In genomic region chr16:27326738-27327585, GRCh38 we compare ENCODE assay signal across 9 cellular contexts. TPM values are rescaled to one million over a fixed set of nuclear protein-coding genes. Genes with fewer than 3 reads are reported as not detected.
DNase-seq lines count a peak whose midpoint lies in the region; ATAC-seq, FAIRE-seq and TF ChIP-seq lines count a peak whose summit lies in the region.
"Had no signal": no experiment of that assay in that cellular context is flagged by ENCODE, and none has a peak within 500 bp of the region (broad histone marks: within the 10 kb centered on the region; RNA-seq: fewer than 3 reads in every experiment).

No MANE protein-coding gene starts in this region.

- no peaks in the 10 kb centered on the region for H3K9me3 ChIP-seq in SK-N-SH
- no peaks in the 10 kb centered on the region for H3K9me3 ChIP-seq in small intestine (ENCODE audit: control insufficient read depth, low read depth)

- H3K4me1 ChIP-seq in SK-N-SH (ENCODE audit: control insufficient read depth in 1 of 2, insufficient read depth in 2 of 2, low read depth in 1 of 2, low read length in 1 of 2) (peaks cover 0 to 17% of the 10 kb centered on the region in 2 experiments; a peak in 3 of 4 replicates), small intestine (ENCODE audit: control insufficient read depth in 2 of 2, insufficient read depth in 1 of 2, low read depth in 1 of 2, low read length in 1 of 2) (peaks cover 7 to 22% of the 10 kb centered on the region in 2 donors)

- ATAC-seq in HG02759 (IDR thresholded peaks at IDR 0.05; ENCODE audit: unreplicated experiment), result peak; percentile 71
- ATAC-seq in GM21515 (IDR thresholded peaks at IDR 0.05; ENCODE audit: unreplicated experiment), result no peak

- no peak for FAIRE-seq in small intestine (lab: Jason Lieb, UNC)
- FAIRE-seq: islet of Langerhans had no signal

- peak overlapping the region; percentile 53 for H3K4me2 ChIP-seq in SK-N-SH

- no peak for TF ChIP-seq EP300 in SK-N-SH (IDR thresholded peaks at IDR 0.05; ENCODE audit: borderline replicate concordance in 1 of 2, low read depth in 1 of 2, low read length in 1 of 2)

- H3K79me2 ChIP-seq in SK-N-SH (ENCODE audit: insufficient read depth), result peaks cover 87% of the 10 kb centered on the region

- H4K20me1 ChIP-seq in SK-N-SH (ENCODE audit: insufficient read depth), result 0 out of 2 replicates have a peak, but pooled peaks cover 2% of the 10 kb centered on the region

- peaks cover 2% of the 10 kb centered on the region; the same call in 1 of the 2 replicates for H3K36me3 ChIP-seq in BJ (ENCODE audit: control insufficient read depth, insufficient read depth, low read length)
- H3K36me3 ChIP-seq in SK-N-SH (replicated peaks in 1 of 2; ENCODE audit: control insufficient read depth in 1 of 2, insufficient read depth in 2 of 2, low read length in 1 of 2), result peaks cover 0 to 11% of the 10 kb centered on the region in 2 experiments
- H3K36me3 ChIP-seq in brain microvascular endothelial cell (replicated peaks), result no peaks in the 10 kb centered on the region
- H3K36me3 ChIP-seq in small intestine (ENCODE audit: control insufficient read depth in 2 of 2, insufficient read depth in 2 of 2, low read length in 2 of 2), result no peaks in the 10 kb centered on the region

- WGBS in SK-N-SH (ENCODE audit: low lambda C conversion rate), result 49% methylated on average over 9 of the region's 19 CpGs
- 22 to 48% (median 39%) methylated on average over 19 of the region's 19 CpGs for WGBS in small intestine, 3 donors

- peak overlapping the region in 1 of 2 experiments; percentile 82; a peak in 2 of 4 replicates for H3K27ac ChIP-seq in SK-N-SH (ENCODE audit: low read depth in 2 of 2, low read length in 1 of 2)
- peak overlapping the region; percentile 99 for H3K27ac ChIP-seq in brain microvascular endothelial cell
- H3K27ac ChIP-seq in small intestine (ENCODE audit: low read depth in 1 of 2, low read length in 1 of 2), result peak overlapping the region; percentile 42 to 91

- no peaks in the 10 kb centered on the region for H3K9me2 ChIP-seq in SK-N-SH

- CTCF ChIA-PET in BJ (lab: Yijun Ruan, JAX), result interaction anchor here (1.1 kb wide), 1 partner anchor 70 kb away, joined by 3 read pairs; no protein-coding TSS in a partner anchor
- CTCF ChIA-PET in SK-N-SH (lab: Yijun Ruan, JAX), result no interaction called here

- no peak for TF ChIP-seq RAD21 in SK-N-SH (IDR thresholded peaks at IDR 0.05; ENCODE audit: low read length)

- peak overlapping the region; percentile 12; the same call in 1 of the 2 replicates for H3K9ac ChIP-seq in SK-N-SH

- in situ Hi-C loops in brain microvascular endothelial cell (cut with HindIII; ENCODE audit: low pct_ligation_motif_present, low sequenced_read_pairs), result no loop called here

- no peak overlapping the region for H3K4me3 ChIP-seq in BJ (ENCODE audit: low read depth, low read length)
- no peak overlapping the region for H3K4me3 ChIP-seq in SK-N-SH (ENCODE audit: low read depth in 2 of 2, low read length in 1 of 2)
- no peak overlapping the region for H3K4me3 ChIP-seq in brain microvascular endothelial cell (ENCODE audit: low read depth, low read length)
- no peak overlapping the region for H3K4me3 ChIP-seq in small intestine (ENCODE audit: low read depth in 1 of 2, low read length in 2 of 2)

- no peak overlapping the region for H2AFZ ChIP-seq in SK-N-SH (ENCODE audit: low read depth)

- 0 out of 2 replicates have a peak, but pooled peaks have one; percentile 21 for TF ChIP-seq CTCF in BJ (IDR thresholded peaks at IDR 0.05; ENCODE audit: insufficient read depth, low read depth, low read length)
- no peak; the same call in 1 of the 2 replicates for TF ChIP-seq CTCF in SK-N-SH (IDR thresholded peaks at IDR 0.05)
- peak; percentile 25 for TF ChIP-seq CTCF in brain microvascular endothelial cell (IDR thresholded peaks at IDR 0.05; ENCODE audit: low read depth, low read length, missing control alignments)

- H3K27me3 ChIP-seq in BJ (ENCODE audit: control insufficient read depth, insufficient read depth, low read length) (no peaks in the 10 kb centered on the region), SK-N-SH (ENCODE audit: insufficient read depth) (no peaks in the 10 kb centered on the region), brain microvascular endothelial cell (replicated peaks) (no peaks in the 10 kb centered on the region), small intestine (ENCODE audit: control insufficient read depth in 2 of 2, insufficient read depth in 2 of 2, low read length in 2 of 2) (no peaks in the 10 kb centered on the region)

- H3F3A ChIP-seq in SK-N-SH (replicated peaks; ENCODE audit: insufficient read depth), result peaks cover 7% of the 10 kb centered on the region

- peak; percentile 63 for DNase-seq in BJ (ENCODE audit: low read depth)
- DNase-seq in SK-N-SH, result peak; percentile 40
- DNase-seq in brain microvascular endothelial cell, result peak; percentile 93
- DNase-seq in iPS-NIHi7 (ENCODE audit: extremely low spot score), result peak; percentile 92
- DNase-seq in small intestine, result peak; percentile 60
- no peak for DNase-seq in DMS153 treated with DMSO at 0.1 percent for 48 hours (lab: John Stamatoyannopoulos, UW; ENCODE audit: unreplicated experiment)

- POLR2A ChIA-PET in BJ (lab: Charles Lee) (no interaction called here), SK-N-SH (lab: Yijun Ruan, JAX) (no interaction called here)

TF ChIP-seq in SK-N-SH, 30 proteins besides CTCF, POLR2A, EP300 and RAD21:
- TF ChIP-seq MAX (IDR thresholded peaks at IDR 0.05; ENCODE audit: low read depth), result no peak
- no peak for TF ChIP-seq EZH2phosphoT487 (IDR thresholded peaks at IDR 0.05; ENCODE audit: borderline replicate concordance, low read depth)
- TF ChIP-seq SMC3 (IDR thresholded peaks at IDR 0.05; ENCODE audit: low read depth, low read length), result no peak
- TF ChIP-seq FOXJ3 (CRISPR knock-in tag; IDR thresholded peaks at IDR 0.05), result no peak
- no peak for TF ChIP-seq CHD2 (IDR thresholded peaks at IDR 0.05; ENCODE audit: low read length, partially characterized antibody)
- no peak for TF ChIP-seq GABPA (IDR thresholded peaks at IDR 0.05; ENCODE audit: low read depth)
- TF ChIP-seq USF2 (IDR thresholded peaks at IDR 0.05; ENCODE audit: borderline replicate concordance, low read depth, low read length), result no peak
- no peak for TF ChIP-seq JUND (IDR thresholded peaks at IDR 0.05)
- TF ChIP-seq FOSL2 (IDR thresholded peaks at IDR 0.05; ENCODE audit: borderline replicate concordance, low read depth), result no peak
- TF ChIP-seq ELF1 (IDR thresholded peaks at IDR 0.05), result no peak
- TF ChIP-seq NFIC (IDR thresholded peaks at IDR 0.05; ENCODE audit: borderline replicate concordance), result no peak
- no peak for TF ChIP-seq POLR2AphosphoS5 (IDR thresholded peaks at IDR 0.05; ENCODE audit: low read depth, low read length)
- no peak for TF ChIP-seq RXRA (IDR thresholded peaks at IDR 0.05; ENCODE audit: borderline replicate concordance, low read depth)
- no peak for TF ChIP-seq USF1 (IDR thresholded peaks at IDR 0.05; ENCODE audit: borderline replicate concordance, low read depth)
TF ChIP-seq in SK-N-SH: peak in this region for 0.

RNA-seq across cellular contexts. Expression of gene IL4R, which starts 13.2 kb away (rescaled TPM):
- polyA plus RNA-seq in BJ (2011; rRNA removed), result 17.3 and 25.4 TPM in 2 replicates
- polyA minus RNA-seq in BJ (2011; rRNA and poly(A)+ RNA removed), result 12.8 and 26.1 TPM in 2 replicates
- polyA plus RNA-seq in SK-N-SH (2012; rRNA removed), result 16.1 and 16.4 TPM in 2 replicates
- polyA plus RNA-seq in SK-N-SH (2012; cell fraction: cytosol; rRNA removed), result 7.9 and 11.4 TPM in 2 replicates
- 28.8 and 28.9 TPM in 2 replicates for polyA plus RNA-seq in SK-N-SH (2012; cell fraction: nucleus; rRNA removed)
- 10 to 100 TPM; 28.1 to 32.7 (median 28.6) TPM for polyA plus RNA-seq in small intestine

RNA-seq across cellular contexts. Expression of gene NSMCE1, which starts 58.4 kb away (rescaled TPM):
- polyA plus RNA-seq in BJ (2011; rRNA removed), result 31.7 and 34.3 TPM in 2 replicates
- 27.5 and 61.5 TPM in 2 replicates for polyA minus RNA-seq in BJ (2011; rRNA and poly(A)+ RNA removed)
- polyA plus RNA-seq in SK-N-SH (2012; rRNA removed), result 37.9 and 39.8 TPM in 2 replicates
- polyA plus RNA-seq in SK-N-SH (2012; cell fraction: cytosol; rRNA removed), result 45.3 and 46.1 TPM in 2 replicates
- polyA plus RNA-seq in SK-N-SH (2012; cell fraction: nucleus; rRNA removed), result 20.5 and 24.4 TPM in 2 replicates
- polyA plus RNA-seq in small intestine, result 10 to 100 TPM; 37.8 to 66.1 (median 42.7) TPM
